1 cellular context compared by ENCODE assay signal in the genomic region with DNA sequence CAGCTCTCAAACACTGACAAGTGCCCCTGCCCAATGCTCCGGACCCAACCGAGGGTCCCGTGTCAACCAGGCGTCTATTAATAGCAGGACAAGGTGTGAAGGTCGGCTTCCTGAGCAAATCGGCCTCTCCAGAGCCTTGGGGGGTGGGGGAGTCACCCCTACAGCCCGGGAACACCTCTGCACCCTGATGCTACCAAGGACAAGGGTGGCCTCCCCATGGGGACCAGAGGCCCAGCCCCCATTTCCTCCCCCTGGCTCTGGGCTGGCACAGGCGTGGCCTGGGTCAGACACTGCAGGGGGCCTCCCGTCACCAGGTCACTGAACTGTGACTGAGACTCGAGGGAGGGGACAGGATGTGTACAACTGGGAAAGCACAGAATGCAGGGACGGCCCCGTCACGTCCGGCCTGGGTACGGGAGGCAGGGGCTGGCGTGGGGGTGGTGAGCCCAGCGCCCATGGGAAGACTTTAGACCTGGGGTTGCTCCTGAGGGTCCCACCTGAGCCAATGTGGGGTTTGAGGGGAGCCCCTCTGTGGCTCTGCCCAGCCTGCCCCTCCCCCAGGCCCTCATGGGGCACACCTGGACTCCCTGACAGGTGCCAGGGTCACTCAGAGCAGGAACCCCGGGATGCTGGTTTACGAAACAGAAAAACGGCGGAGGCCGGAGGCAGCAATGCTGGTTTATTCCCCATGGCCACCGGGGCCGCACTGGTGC.
TF ChIP-seq lines count a peak whose summit lies in the region.

No MANE protein-coding gene starts in this region.

TF ChIP-seq in HepG2, 621 proteins besides CTCF, POLR2A, EP300 and RAD21 (continued from another document and continues in another):
- TF ChIP-seq AHDC1 (CRISPR knock-in tag; IDR thresholded peaks at IDR 0.05; ENCODE audit: borderline replicate concordance): peak; percentile 65; the same call in 1 of the 2 replicates
- TF ChIP-seq SOX13 (IDR thresholded peaks at IDR 0.05): no peak
- TF ChIP-seq SOX13 (CRISPR knock-in tag; conservative IDR thresholded peaks at IDR 0.05 in 1 of 2, IDR thresholded peaks at IDR 0.05 in 1 of 2): peak in 1 of 2 experiments; percentile 72; a peak in 2 of 4 replicates
- TF ChIP-seq HNF4A (CRISPR knock-in tag; IDR thresholded peaks at IDR 0.05): peak; percentile 67
- peak; percentile 88 for TF ChIP-seq NFKB2 (CRISPR knock-in tag; IDR thresholded peaks at IDR 0.05; ENCODE audit: borderline replicate concordance)
- TF ChIP-seq, protein P1, sequence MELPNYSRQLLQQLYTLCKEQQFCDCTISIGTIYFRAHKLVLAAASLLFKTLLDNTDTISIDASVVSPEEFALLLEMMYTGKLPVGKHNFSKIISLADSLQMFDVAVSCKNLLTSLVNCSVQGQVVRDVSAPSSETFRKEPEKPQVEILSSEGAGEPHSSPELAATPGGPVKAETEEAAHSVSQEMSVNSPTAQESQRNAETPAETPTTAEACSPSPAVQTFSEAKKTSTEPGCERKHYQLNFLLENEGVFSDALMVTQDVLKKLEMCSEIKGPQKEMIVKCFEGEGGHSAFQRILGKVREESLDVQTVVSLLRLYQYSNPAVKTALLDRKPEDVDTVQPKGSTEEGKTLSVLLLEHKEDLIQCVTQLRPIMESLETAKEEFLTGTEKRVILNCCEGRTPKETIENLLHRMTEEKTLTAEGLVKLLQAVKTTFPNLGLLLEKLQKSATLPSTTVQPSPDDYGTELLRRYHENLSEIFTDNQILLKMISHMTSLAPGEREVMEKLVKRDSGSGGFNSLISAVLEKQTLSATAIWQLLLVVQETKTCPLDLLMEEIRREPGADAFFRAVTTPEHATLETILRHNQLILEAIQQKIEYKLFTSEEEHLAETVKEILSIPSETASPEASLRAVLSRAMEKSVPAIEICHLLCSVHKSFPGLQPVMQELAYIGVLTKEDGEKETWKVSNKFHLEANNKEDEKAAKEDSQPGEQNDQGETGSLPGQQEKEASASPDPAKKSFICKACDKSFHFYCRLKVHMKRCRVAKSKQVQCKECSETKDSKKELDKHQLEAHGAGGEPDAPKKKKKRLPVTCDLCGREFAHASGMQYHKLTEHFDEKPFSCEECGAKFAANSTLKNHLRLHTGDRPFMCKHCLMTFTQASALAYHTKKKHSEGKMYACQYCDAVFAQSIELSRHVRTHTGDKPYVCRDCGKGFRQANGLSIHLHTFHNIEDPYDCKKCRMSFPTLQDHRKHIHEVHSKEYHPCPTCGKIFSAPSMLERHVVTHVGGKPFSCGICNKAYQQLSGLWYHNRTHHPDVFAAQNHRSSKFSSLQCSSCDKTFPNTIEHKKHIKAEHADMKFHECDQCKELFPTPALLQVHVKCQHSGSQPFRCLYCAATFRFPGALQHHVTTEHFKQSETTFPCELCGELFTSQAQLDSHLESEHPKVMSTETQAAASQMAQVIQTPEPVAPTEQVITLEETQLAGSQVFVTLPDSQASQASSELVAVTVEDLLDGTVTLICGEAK (IDR thresholded peaks at IDR 0.05): no peak; the same call in 1 of the 2 replicates
- TF ChIP-seq, protein P1 (CRISPR knock-in tag; IDR thresholded peaks at IDR 0.05): peak; percentile 36; the same call in 1 of the 2 replicates
- TF ChIP-seq, protein P2, sequence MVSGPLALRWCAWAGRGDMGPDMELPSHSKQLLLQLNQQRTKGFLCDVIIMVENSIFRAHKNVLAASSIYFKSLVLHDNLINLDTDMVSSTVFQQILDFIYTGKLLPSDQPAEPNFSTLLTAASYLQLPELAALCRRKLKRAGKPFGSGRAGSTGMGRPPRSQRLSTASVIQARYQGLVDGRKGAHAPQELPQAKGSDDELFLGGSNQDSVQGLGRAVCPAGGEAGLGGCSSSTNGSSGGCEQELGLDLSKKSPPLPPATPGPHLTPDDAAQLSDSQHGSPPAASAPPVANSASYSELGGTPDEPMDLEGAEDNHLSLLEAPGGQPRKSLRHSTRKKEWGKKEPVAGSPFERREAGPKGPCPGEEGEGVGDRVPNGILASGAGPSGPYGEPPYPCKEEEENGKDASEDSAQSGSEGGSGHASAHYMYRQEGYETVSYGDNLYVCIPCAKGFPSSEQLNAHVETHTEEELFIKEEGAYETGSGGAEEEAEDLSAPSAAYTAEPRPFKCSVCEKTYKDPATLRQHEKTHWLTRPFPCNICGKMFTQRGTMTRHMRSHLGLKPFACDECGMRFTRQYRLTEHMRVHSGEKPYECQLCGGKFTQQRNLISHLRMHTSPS (CRISPR knock-in tag; IDR thresholded peaks at IDR 0.05; ENCODE audit: low read depth): peak; percentile 96
- TF ChIP-seq, protein P3, sequence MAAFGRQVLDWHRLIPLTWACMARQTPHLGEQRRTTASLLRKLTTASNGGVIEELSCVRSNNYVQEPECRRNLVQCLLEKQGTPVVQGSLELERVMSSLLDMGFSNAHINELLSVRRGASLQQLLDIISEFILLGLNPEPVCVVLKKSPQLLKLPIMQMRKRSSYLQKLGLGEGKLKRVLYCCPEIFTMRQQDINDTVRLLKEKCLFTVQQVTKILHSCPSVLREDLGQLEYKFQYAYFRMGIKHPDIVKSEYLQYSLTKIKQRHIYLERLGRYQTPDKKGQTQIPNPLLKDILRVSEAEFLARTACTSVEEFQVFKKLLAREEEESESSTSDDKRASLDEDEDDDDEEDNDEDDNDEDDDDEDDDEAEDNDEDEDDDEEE (CRISPR knock-in tag; IDR thresholded peaks at IDR 0.05): no peak
- peak; percentile 74 for TF ChIP-seq NR2F6 (IDR thresholded peaks at IDR 0.05)
- peak; percentile 96 for TF ChIP-seq NR2F6 (CRISPR knock-in tag; IDR thresholded peaks at IDR 0.05)
- TF ChIP-seq KLF9 (CRISPR knock-in tag; IDR thresholded peaks at IDR 0.05; ENCODE audit: low read depth): peak; percentile 84; the same call in 1 of the 2 replicates
- peak; percentile 96 for TF ChIP-seq ZBTB7B (CRISPR knock-in tag; IDR thresholded peaks at IDR 0.05)
- no peak for TF ChIP-seq MBD4 (IDR thresholded peaks at IDR 0.05; ENCODE audit: borderline replicate concordance, low read length)
- peak; percentile 58; the same call in 1 of the 2 replicates for TF ChIP-seq KDM5A (IDR thresholded peaks at IDR 0.05; ENCODE audit: borderline replicate concordance, low read length)
- peak; percentile 85; the same call in 1 of the 2 replicates for TF ChIP-seq ZNF776 (CRISPR knock-in tag; IDR thresholded peaks at IDR 0.05)
- TF ChIP-seq ZNF251 (CRISPR knock-in tag; IDR thresholded peaks at IDR 0.05): no peak
- peak; percentile 66 for TF ChIP-seq PHF20 (CRISPR knock-in tag; IDR thresholded peaks at IDR 0.05)
- no peak; the same call in 1 of the 2 replicates for TF ChIP-seq GATA4 (IDR thresholded peaks at IDR 0.05; ENCODE audit: borderline replicate concordance, low read depth)
- peak; percentile 19; the same call in 1 of the 2 replicates for TF ChIP-seq ZC3H4 (CRISPR knock-in tag; IDR thresholded peaks at IDR 0.05; ENCODE audit: borderline replicate concordance)
- peak; percentile 87; the same call in 1 of the 2 replicates for TF ChIP-seq NAIF1 (CRISPR knock-in tag; IDR thresholded peaks at IDR 0.05; ENCODE audit: borderline replicate concordance)
- TF ChIP-seq, protein P4, sequence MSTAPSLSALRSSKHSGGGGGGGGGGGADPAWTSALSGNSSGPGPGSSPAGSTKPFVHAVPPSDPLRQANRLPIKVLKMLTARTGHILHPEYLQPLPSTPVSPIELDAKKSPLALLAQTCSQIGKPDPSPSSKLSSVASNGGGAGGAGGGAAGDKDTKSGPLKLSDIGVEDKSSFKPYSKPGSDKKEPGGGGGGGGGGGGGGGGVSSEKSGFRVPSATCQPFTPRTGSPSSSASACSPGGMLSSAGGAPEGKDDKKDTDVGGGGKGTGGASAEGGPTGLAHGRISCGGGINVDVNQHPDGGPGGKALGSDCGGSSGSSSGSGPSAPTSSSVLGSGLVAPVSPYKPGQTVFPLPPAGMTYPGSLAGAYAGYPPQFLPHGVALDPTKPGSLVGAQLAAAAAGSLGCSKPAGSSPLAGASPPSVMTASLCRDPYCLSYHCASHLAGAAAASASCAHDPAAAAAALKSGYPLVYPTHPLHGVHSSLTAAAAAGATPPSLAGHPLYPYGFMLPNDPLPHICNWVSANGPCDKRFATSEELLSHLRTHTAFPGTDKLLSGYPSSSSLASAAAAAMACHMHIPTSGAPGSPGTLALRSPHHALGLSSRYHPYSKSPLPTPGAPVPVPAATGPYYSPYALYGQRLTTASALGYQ (CRISPR knock-in tag; IDR thresholded peaks at IDR 0.05): 0 out of 2 replicates have a peak, but pooled peaks have one; percentile 48
- TF ChIP-seq DZIP1 (CRISPR knock-in tag; IDR thresholded peaks at IDR 0.05): no peak
- TF ChIP-seq PBX2 (CRISPR knock-in tag; IDR thresholded peaks at IDR 0.05): no peak
- TF ChIP-seq NFE2L1 (CRISPR knock-in tag; IDR thresholded peaks at IDR 0.05; ENCODE audit: borderline replicate concordance): peak; percentile 84; the same call in 1 of the 2 replicates
- TF ChIP-seq RARA (CRISPR knock-in tag; IDR thresholded peaks at IDR 0.05): peak; percentile 94
